1 cellular context compared by ENCODE assay signal in genomic region chr18:36493349-36494281, GRCh38.
TF ChIP-seq lines count a peak whose summit lies in the region.

No MANE protein-coding gene starts in this region.

TF ChIP-seq in SK-N-SH treated with all-trans-retinoic acid at 6 μM for 48 hours, 23 proteins besides CTCF, POLR2A, EP300 and RAD21 (continued from another document):
- TF ChIP-seq OSR1 (CRISPR knock-in tag; IDR thresholded peaks at IDR 0.05) (no peak), POU6F1 (CRISPR knock-in tag; IDR thresholded peaks at IDR 0.05; ENCODE audit: borderline replicate concordance, low read depth) (no peak), TCF4 (CRISPR knock-in tag; IDR thresholded peaks at IDR 0.05; ENCODE audit: borderline replicate concordance) (no peak), TOX (CRISPR knock-in tag; IDR thresholded peaks at IDR 0.05; ENCODE audit: borderline replicate concordance) (no peak)
TF ChIP-seq in SK-N-SH treated with all-trans-retinoic acid at 6 μM for 48 hours: peak in this region for 0.
